ENCODE assay signal across 1 cellular context in the genomic region with DNA sequence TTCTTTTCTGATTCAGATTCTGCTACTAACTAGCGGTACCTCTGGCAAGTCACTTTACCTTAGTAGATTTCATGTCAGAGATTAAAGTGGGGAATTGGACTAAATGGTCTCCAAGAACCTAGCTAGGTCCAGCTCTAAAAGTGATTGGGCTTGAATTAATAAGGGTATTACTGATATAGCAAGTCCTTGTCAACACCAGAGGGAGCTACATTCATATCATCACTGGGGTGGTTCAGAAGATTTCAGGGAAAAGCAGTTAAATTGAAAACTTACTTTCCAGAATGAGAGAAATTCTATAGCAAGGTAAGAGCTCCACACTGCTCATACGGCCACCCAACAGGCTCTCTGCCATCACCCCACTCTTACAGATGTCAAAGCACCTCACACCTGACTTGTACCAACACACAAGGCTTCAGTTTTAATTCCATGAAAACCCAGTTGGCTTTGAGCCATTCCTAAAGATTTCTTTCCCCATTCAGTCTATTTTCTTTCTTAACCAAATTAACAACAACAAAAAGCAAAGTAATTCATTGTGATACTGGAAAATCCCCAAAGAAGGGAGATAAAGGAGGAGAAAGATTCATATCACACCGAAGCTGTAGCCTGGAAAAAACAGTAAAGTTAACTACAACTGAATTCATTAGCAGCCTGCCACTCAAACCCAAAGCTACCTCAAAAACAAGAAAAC.
A peak's percentile ranks its signal among the peaks of the same experiment; 100 is the strongest.
TF ChIP-seq lines count a peak whose summit lies in the region.

No MANE protein-coding gene starts in this region.

TF ChIP-seq in HEK293, 187 proteins besides CTCF, POLR2A, EP300 and RAD21 (continued from another document):
- TF ChIP-seq ZNF23 (tag by site-specific recombination; IDR thresholded peaks at IDR 0.05; ENCODE audit: borderline replicate concordance) (no peak), ZNF654 (tag by site-specific recombination; IDR thresholded peaks at IDR 0.05; ENCODE audit: low read depth) (peak; percentile 60), IKZF3 (tag by site-specific recombination; IDR thresholded peaks at IDR 0.05) (0 out of 2 replicates have a peak, but pooled peaks have one; percentile 30), ZFP69B (tag by site-specific recombination; IDR thresholded peaks at IDR 0.05) (no peak)
- TF ChIP-seq, protein P1, sequence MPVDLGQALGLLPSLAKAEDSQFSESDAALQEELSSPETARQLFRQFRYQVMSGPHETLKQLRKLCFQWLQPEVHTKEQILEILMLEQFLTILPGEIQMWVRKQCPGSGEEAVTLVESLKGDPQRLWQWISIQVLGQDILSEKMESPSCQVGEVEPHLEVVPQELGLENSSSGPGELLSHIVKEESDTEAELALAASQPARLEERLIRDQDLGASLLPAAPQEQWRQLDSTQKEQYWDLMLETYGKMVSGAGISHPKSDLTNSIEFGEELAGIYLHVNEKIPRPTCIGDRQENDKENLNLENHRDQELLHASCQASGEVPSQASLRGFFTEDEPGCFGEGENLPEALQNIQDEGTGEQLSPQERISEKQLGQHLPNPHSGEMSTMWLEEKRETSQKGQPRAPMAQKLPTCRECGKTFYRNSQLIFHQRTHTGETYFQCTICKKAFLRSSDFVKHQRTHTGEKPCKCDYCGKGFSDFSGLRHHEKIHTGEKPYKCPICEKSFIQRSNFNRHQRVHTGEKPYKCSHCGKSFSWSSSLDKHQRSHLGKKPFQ (tag by site-specific recombination; IDR thresholded peaks at IDR 0.05) = no peak
- TF ChIP-seq, protein P2, sequence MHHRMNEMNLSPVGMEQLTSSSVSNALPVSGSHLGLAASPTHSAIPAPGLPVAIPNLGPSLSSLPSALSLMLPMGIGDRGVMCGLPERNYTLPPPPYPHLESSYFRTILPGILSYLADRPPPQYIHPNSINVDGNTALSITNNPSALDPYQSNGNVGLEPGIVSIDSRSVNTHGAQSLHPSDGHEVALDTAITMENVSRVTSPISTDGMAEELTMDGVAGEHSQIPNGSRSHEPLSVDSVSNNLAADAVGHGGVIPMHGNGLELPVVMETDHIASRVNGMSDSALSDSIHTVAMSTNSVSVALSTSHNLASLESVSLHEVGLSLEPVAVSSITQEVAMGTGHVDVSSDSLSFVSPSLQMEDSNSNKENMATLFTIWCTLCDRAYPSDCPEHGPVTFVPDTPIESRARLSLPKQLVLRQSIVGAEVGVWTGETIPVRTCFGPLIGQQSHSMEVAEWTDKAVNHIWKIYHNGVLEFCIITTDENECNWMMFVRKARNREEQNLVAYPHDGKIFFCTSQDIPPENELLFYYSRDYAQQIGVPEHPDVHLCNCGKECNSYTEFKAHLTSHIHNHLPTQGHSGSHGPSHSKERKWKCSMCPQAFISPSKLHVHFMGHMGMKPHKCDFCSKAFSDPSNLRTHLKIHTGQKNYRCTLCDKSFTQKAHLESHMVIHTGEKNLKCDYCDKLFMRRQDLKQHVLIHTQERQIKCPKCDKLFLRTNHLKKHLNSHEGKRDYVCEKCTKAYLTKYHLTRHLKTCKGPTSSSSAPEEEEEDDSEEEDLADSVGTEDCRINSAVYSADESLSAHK (tag by site-specific recombination; IDR thresholded peaks at IDR 0.05) = no peak
- TF ChIP-seq, protein P3, sequence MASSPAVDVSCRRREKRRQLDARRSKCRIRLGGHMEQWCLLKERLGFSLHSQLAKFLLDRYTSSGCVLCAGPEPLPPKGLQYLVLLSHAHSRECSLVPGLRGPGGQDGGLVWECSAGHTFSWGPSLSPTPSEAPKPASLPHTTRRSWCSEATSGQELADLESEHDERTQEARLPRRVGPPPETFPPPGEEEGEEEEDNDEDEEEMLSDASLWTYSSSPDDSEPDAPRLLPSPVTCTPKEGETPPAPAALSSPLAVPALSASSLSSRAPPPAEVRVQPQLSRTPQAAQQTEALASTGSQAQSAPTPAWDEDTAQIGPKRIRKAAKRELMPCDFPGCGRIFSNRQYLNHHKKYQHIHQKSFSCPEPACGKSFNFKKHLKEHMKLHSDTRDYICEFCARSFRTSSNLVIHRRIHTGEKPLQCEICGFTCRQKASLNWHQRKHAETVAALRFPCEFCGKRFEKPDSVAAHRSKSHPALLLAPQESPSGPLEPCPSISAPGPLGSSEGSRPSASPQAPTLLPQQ (tag by site-specific recombination; IDR thresholded peaks at IDR 0.05) = no peak
TF ChIP-seq in HEK293: peak in this region for 4.
